20 cellular contexts compared by ENCODE assay signal in genomic region chr1:116448785-116449385, GRCh38.
A peak's percentile ranks its signal among the peaks of the same experiment; 100 is the strongest.
DNase-seq lines count a peak whose midpoint lies in the region; ATAC-seq and TF ChIP-seq lines count a peak whose summit lies in the region.
"Had no signal": no experiment of that assay in that cellular context is flagged by ENCODE, and none has a peak within 500 bp of the region (broad histone marks: within the 10 kb centered on the region; RNA-seq: fewer than 3 reads in every experiment).

No MANE protein-coding gene starts in this region.

- no peak overlapping the region for H3K14ac ChIP-seq in mesenchymal stem cell (ENCODE audit: low read length in 2 of 2)

- no peaks in the 10 kb centered on the region for H3K4me1 Mint-ChIP-seq in activated naive CD8-positive, alpha-beta T cell treated with anti-CD3 and anti-CD28 coated beads, Interleukin-2, amount 50 U/mL, for 24 hours
- H3K4me1 Mint-ChIP-seq: CD8-positive, alpha-beta memory T cell; stimulated activated naive CD8-positive, alpha-beta T cell treated with anti-CD3 and anti-CD28 coated beads, Interleukin-15, amount 100 ng/mL, for 72 hours had no signal

- H3K36me3 ChIP-seq in mammary epithelial cell (ENCODE audit: insufficient read depth, low read length): no peaks in the 10 kb centered on the region
- no peaks in the 10 kb centered on the region for H3K36me3 ChIP-seq in mesenchymal stem cell (ENCODE audit: control insufficient read depth in 1 of 2, insufficient read depth in 2 of 2, low read depth in 1 of 2, low read length in 2 of 2)

- H3K36me3 Mint-ChIP-seq in activated naive CD8-positive, alpha-beta T cell treated with anti-CD3 and anti-CD28 coated beads, Interleukin-2, amount 50 U/mL, for 24 hours (ENCODE audit: low read depth): no peaks in the 10 kb centered on the region
- H3K36me3 Mint-ChIP-seq: activated naive CD8-positive, alpha-beta T cell; natural killer cell treated with Interleukin-12 subunit alpha and Interleukin-12 subunit beta and Interleukin-15 and Interleukin-18, amount 100 ng/mL, for 72 hours had no signal

- no peaks in the 10 kb centered on the region for H3K79me2 ChIP-seq in mammary epithelial cell (ENCODE audit: insufficient read depth, low read length)

- CTCF ChIA-PET in mammary epithelial cell (lab: Charles Lee; ENCODE audit: low non-redundant PET): no interaction called here

- intact Hi-C loops in mammary epithelial cell (cut with micrococcal nuclease): no loop called here

- no peak overlapping the region for H3K4me3 Mint-ChIP-seq in activated naive CD8-positive, alpha-beta T cell treated with anti-CD3 and anti-CD28 coated beads, Interleukin-2, amount 50 U/mL, for 24 hours
- H3K4me3 Mint-ChIP-seq: activated naive CD8-positive, alpha-beta T cell; CD8-positive, alpha-beta memory T cell; natural killer cell treated with Interleukin-12 subunit alpha and Interleukin-12 subunit beta and Interleukin-15 and Interleukin-18, amount 100 ng/mL, for 72 hours; stimulated activated naive CD8-positive, alpha-beta T cell treated with anti-CD3 and anti-CD28 coated beads, Interleukin-15, amount 100 ng/mL, for 72 hours had no signal

- H3K4me3 ChIP-seq in mammary epithelial cell (replicated peaks in 1 of 3; ENCODE audit: insufficient read depth in 1 of 3, low read depth in 2 of 3, low read length in 3 of 3) (no peak overlapping the region), mesenchymal stem cell (ENCODE audit: insufficient read depth in 1 of 2, low read depth in 1 of 2, low read length in 2 of 2) (no peak overlapping the region)
- H3K4me3 ChIP-seq: lung had no signal

- H3K9me3 ChIP-seq in mammary epithelial cell (replicated peaks; ENCODE audit: insufficient read depth, low read length) (no peaks in the 10 kb centered on the region), mesenchymal stem cell (ENCODE audit: control insufficient read depth, low read length) (no peaks in the 10 kb centered on the region)

- H2BK12ac ChIP-seq in mesenchymal stem cell (ENCODE audit: low read length in 2 of 2): no peak overlapping the region

- no peak overlapping the region for H3K18ac ChIP-seq in mesenchymal stem cell (ENCODE audit: low read depth in 1 of 2, low read length in 2 of 2)

- DNase-seq in Caki2 (ENCODE audit: low read depth) (peak; percentile 25), M059J (ENCODE audit: low read depth) (peak; percentile 48), mammary epithelial cell (peak; percentile 44), mesenchymal stem cell (peak; percentile 21), AG08396 (ENCODE audit: low spot score) (no peak), islet precursor cell (no peak), RPMI8226 (no peak)
- no peak for DNase-seq in activated naive CD8-positive, alpha-beta T cell treated with anti-CD3 and anti-CD28 coated beads, Interleukin-2, amount 50 U/mL, for 24 hours
- DNase-seq: activated CD4-positive, alpha-beta T cell treated with anti-CD3 and anti-CD28 coated beads, Interleukin-2, amount 50 U/mL, for 4 hours; activated T-cell treated with anti-CD3 and anti-CD28 coated beads, Interleukin-2, amount 50 U/mL, for 48 hours; CD8-positive, alpha-beta memory T cell; central memory CD4-positive, alpha-beta T cell; H7; Kasumi-1; NCI-H2081; NCI-H748 treated with DMSO at 0.1 percent for 48 hours; stimulated activated naive CD8-positive, alpha-beta T cell treated with anti-CD3 and anti-CD28 coated beads, Interleukin-15, amount 100 ng/mL, for 72 hours had no signal

- no peaks in the 10 kb centered on the region for H3K79me1 ChIP-seq in mesenchymal stem cell (replicated peaks; ENCODE audit: low read length, poor library complexity, severe bottlenecking)

- H2AK5ac ChIP-seq in mesenchymal stem cell (ENCODE audit: low read length, severe bottlenecking): no peak overlapping the region

- H4K91ac ChIP-seq in mesenchymal stem cell (ENCODE audit: low read length): no peak overlapping the region

- no peaks in the 10 kb centered on the region for H3K9me3 Mint-ChIP-seq in activated naive CD8-positive, alpha-beta T cell treated with anti-CD3 and anti-CD28 coated beads, Interleukin-2, amount 50 U/mL, for 24 hours
- H3K9me3 Mint-ChIP-seq: CD8-positive, alpha-beta memory T cell; natural killer cell treated with Interleukin-12 subunit alpha and Interleukin-12 subunit beta and Interleukin-15 and Interleukin-18, amount 100 ng/mL, for 72 hours; stimulated activated naive CD8-positive, alpha-beta T cell treated with anti-CD3 and anti-CD28 coated beads, Interleukin-15, amount 100 ng/mL, for 72 hours had no signal

- H2BK15ac ChIP-seq in mesenchymal stem cell (ENCODE audit: low read depth, poor library complexity, severe bottlenecking): no peak overlapping the region

- H3K23ac ChIP-seq in mesenchymal stem cell (ENCODE audit: low read length in 2 of 2): no peak overlapping the region

- in situ Hi-C loops in Caki2 (cut with HindIII; ENCODE audit: low pct_unique_long_range_greater_than_20kb, low sequenced_read_pairs): no loop called here
- in situ Hi-C loops in mammary epithelial cell (cut with MboI; ENCODE audit: low sequenced_read_pairs in 2 of 2): no loop called here

- H4K8ac ChIP-seq in mesenchymal stem cell (ENCODE audit: low read length): no peak overlapping the region

- ATAC-seq in activated naive CD8-positive, alpha-beta T cell treated with anti-CD3 and anti-CD28 coated beads, Interleukin-2, amount 50 U/mL, for 24 hours: no peak
- ATAC-seq: natural killer cell treated with Interleukin-12 subunit alpha and Interleukin-12 subunit beta and Interleukin-15 and Interleukin-18, amount 100 ng/mL, for 72 hours; stimulated activated naive CD8-positive, alpha-beta T cell treated with anti-CD3 and anti-CD28 coated beads, Interleukin-15, amount 100 ng/mL, for 72 hours had no signal

- no peak overlapping the region for H2BK120ac ChIP-seq in mesenchymal stem cell (ENCODE audit: low read depth, low read length)

- TF ChIP-seq CTCF in mammary epithelial cell (conservative IDR thresholded peaks at IDR 0.05 in 1 of 2, IDR thresholded peaks at IDR 0.05 in 1 of 2; ENCODE audit: extremely low read depth in 1 of 2, insufficient read depth in 1 of 2, low read depth in 1 of 2, low read length in 2 of 2): no peak

- H3K4ac ChIP-seq in mesenchymal stem cell (ENCODE audit: low read depth in 1 of 2, low read length in 2 of 2): no peak overlapping the region

- H2AFZ ChIP-seq in mammary epithelial cell (ENCODE audit: low read depth, low read length): no peak overlapping the region
- no peak overlapping the region for H2AFZ ChIP-seq in mesenchymal stem cell (ENCODE audit: low read depth, low read length)

- H3K27me3 ChIP-seq in mammary epithelial cell (ENCODE audit: insufficient read depth, low read length): no peaks in the 10 kb centered on the region
- H3K27me3 ChIP-seq in mesenchymal stem cell (ENCODE audit: control insufficient read depth in 1 of 2, insufficient read depth in 1 of 2, low read length in 2 of 2): peaks cover 5 to 6% of the 10 kb centered on the region in 2 experiments

- H2BK5ac ChIP-seq in mesenchymal stem cell (ENCODE audit: low read depth, low read length, poor library complexity, severe bottlenecking): no peak overlapping the region

- H3K4me2 ChIP-seq in mammary epithelial cell (ENCODE audit: insufficient read depth, low read depth, low read length): no peak overlapping the region
- H3K4me2 ChIP-seq in mesenchymal stem cell (ENCODE audit: low read length, poor library complexity, severe bottlenecking): no peak overlapping the region

- dilution Hi-C loops in mammary epithelial cell (cut with HindIII; ENCODE audit: low sequenced_read_pairs): no loop called here

- H4K20me1 ChIP-seq in mammary epithelial cell (ENCODE audit: insufficient read depth, low read length): no peaks in the 10 kb centered on the region

- BruUV-seq in mammary epithelial cell (replicated peaks; lab: Mats Ljungman, UMichigan): no TSS peak

- WGBS in mammary epithelial cell (ENCODE audit: low coverage, missing lambda C conversion rate): 79% methylated on average over 7 of the region's 7 CpGs
- WGBS in mesenchymal stem cell: 50% methylated on average over 5 of the region's 7 CpGs

- no peak overlapping the region for H3K27ac Mint-ChIP-seq in activated naive CD8-positive, alpha-beta T cell treated with anti-CD3 and anti-CD28 coated beads, Interleukin-2, amount 50 U/mL, for 24 hours
- H3K27ac Mint-ChIP-seq: activated naive CD8-positive, alpha-beta T cell; CD8-positive, alpha-beta memory T cell; natural killer cell treated with Interleukin-12 subunit alpha and Interleukin-12 subunit beta and Interleukin-15 and Interleukin-18, amount 100 ng/mL, for 72 hours; stimulated activated naive CD8-positive, alpha-beta T cell treated with anti-CD3 and anti-CD28 coated beads, Interleukin-15, amount 100 ng/mL, for 72 hours had no signal

- H3K4me1 ChIP-seq in mammary epithelial cell (ENCODE audit: insufficient read depth, low read length) (no peaks in the 10 kb centered on the region), mesenchymal stem cell (ENCODE audit: control insufficient read depth, insufficient read depth, low read depth, low read length) (peaks cover 8% of the 10 kb centered on the region)

- no peak overlapping the region for H3K9ac ChIP-seq in mammary epithelial cell (ENCODE audit: insufficient read depth, low read length)
- H3K9ac ChIP-seq in mesenchymal stem cell (ENCODE audit: low read length): no peak overlapping the region

- no peak overlapping the region for H3K27ac ChIP-seq in mammary epithelial cell (ENCODE audit: insufficient read depth, low read depth, low read length)
- peak overlapping the region; percentile 49 for H3K27ac ChIP-seq in mesenchymal stem cell (ENCODE audit: low read length, poor library complexity, severe bottlenecking)

- H3K27me3 Mint-ChIP-seq in activated naive CD8-positive, alpha-beta T cell treated with anti-CD3 and anti-CD28 coated beads, Interleukin-2, amount 50 U/mL, for 24 hours: peaks cover 4% of the 10 kb centered on the region

Comparison
In these comparisons a context has a peak if more than half of its experiments do, and no peak if none do; other contexts are left out.
1. DNase-seq: peak in Caki2 (single experiment), M059J (single experiment), mammary epithelial cell (single experiment) and mesenchymal stem cell (single experiment); none in AG08396 (single experiment), islet precursor cell (single experiment), activated naive CD8-positive, alpha-beta T cell treated with anti-CD3 and anti-CD28 coated beads, Interleukin-2, amount 50 U/mL, for 24 hours (single experiment) and RPMI8226 (single experiment).